In the genomic region with DNA sequence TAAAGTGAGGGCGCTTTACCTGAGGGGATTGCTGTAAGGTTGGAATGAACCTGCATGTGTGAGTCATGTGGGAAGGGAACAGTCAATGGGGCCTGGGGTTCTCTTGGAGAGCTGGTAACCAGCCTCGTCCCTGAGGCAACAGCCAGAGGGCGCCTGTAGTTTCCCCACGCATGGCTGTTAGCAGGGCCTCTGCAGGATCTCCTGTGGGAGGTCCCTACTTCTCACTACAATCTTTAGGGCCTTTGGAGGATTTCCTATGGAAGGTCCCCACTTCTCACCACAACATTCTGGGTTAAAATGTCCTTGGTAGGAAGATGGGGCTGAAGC, we compare ENCODE assay signal across 8 cellular contexts. TPM values are rescaled to one million over a fixed set of nuclear protein-coding genes. Genes with fewer than 3 reads are reported as not detected.
DNase-seq lines count a peak whose midpoint lies in the region; ATAC-seq and TF ChIP-seq lines count a peak whose summit lies in the region.
"Not testable (repeated sequence)": the region's sequence is repeated elsewhere in the genome, so short reads cannot be mapped to it uniquely, and the experiment has no call there.

No MANE protein-coding gene starts in this region.

- not testable (repeated sequence) for H3K4me1 ChIP-seq in CD8-positive, alpha-beta T cell (ENCODE audit: insufficient read depth, low read length); foreskin keratinocyte; mucosa of descending colon (ENCODE audit: low read depth)

- H3K4me3 Mint-ChIP-seq in CD8-positive, alpha-beta T cell = peak overlapping the region; percentile 67
- peak overlapping the region; percentile 55 to 59 for H3K4me3 Mint-ChIP-seq in stimulated activated naive B cell treated with anti-CD40 and anti-IgM and Interleukin-4, amounts not matched to agents 10 μg/mL and 1 μg/mL and 100 μg/mL, for 72 hours

- H3K27ac ChIP-seq in CD8-positive, alpha-beta T cell (ENCODE audit: low read depth, low read length); SK-N-MC; foreskin keratinocyte: not testable (repeated sequence)
- H3K27ac ChIP-seq in angular gyrus (ENCODE audit: low read depth, low read length) = peak overlapping the region; percentile 68

- not testable (repeated sequence) for H3K4me3 ChIP-seq in CD8-positive, alpha-beta T cell (ENCODE audit: low read depth, low read length); mucosa of descending colon
- 0 out of 2 replicates have a peak overlapping the region, but pooled peaks have one; percentile 47 for H3K4me3 ChIP-seq in SK-N-MC

- not testable (repeated sequence) for H3K27me3 ChIP-seq in CD8-positive, alpha-beta T cell (ENCODE audit: insufficient read depth, low read length); foreskin keratinocyte

- H3K27ac Mint-ChIP-seq in CD8-positive, alpha-beta T cell; stimulated activated naive B cell treated with anti-CD40 and anti-IgM and Interleukin-4, amounts not matched to agents 10 μg/mL and 1 μg/mL and 100 μg/mL, for 72 hours: not testable (repeated sequence)

- H3K36me3 ChIP-seq in CD8-positive, alpha-beta T cell (ENCODE audit: insufficient read depth, low read length); SK-N-MC (ENCODE audit: insufficient read depth, low read length); mucosa of descending colon (ENCODE audit: low read depth): not testable (repeated sequence)

- CTCF ChIA-PET in CD8-positive, alpha-beta T cell (lab: Charles Lee) = not testable (repeated sequence)

- DNase-seq in CD8-positive, alpha-beta T cell = peak in 2 of 7 experiments; percentile 17 to 34
- DNase-seq in SK-N-MC (ENCODE audit: low read depth, low spot score); stimulated activated naive B cell treated with anti-CD40 and anti-IgM and Interleukin-4, amounts not matched to agents 10 μg/mL and 1 μg/mL and 100 μg/mL, for 72 hours: not testable (repeated sequence)
- DNase-seq in foreskin keratinocyte = peak in 1 of 2 donors; percentile 73
- peak in 2 of 3 donors; percentile 32 to 49 for DNase-seq in mucosa of descending colon

- intact Hi-C loops in CD8-positive, alpha-beta T cell (cut with DNase I, micrococcal nuclease); mucosa of descending colon (cut with DNase I, micrococcal nuclease): not testable (repeated sequence)

- H3K36me3 Mint-ChIP-seq in CD8-positive, alpha-beta T cell; stimulated activated naive B cell treated with anti-CD40 and anti-IgM and Interleukin-4, amounts not matched to agents 10 μg/mL and 1 μg/mL and 100 μg/mL, for 72 hours: not testable (repeated sequence)

- not testable (repeated sequence) for H3K27me3 Mint-ChIP-seq in CD8-positive, alpha-beta T cell (ENCODE audit: low read depth)
- H3K27me3 Mint-ChIP-seq in stimulated activated naive B cell treated with anti-CD40 and anti-IgM and Interleukin-4, amounts not matched to agents 10 μg/mL and 1 μg/mL and 100 μg/mL, for 72 hours = peaks cover 9 to 24% of the 10 kb centered on the region in 2 donors

- not testable (repeated sequence) for H3K9ac ChIP-seq in SK-N-MC (ENCODE audit: insufficient read length)

- H3K4me1 Mint-ChIP-seq in CD8-positive, alpha-beta T cell (ENCODE audit: low read depth) = not testable (repeated sequence)
- H3K4me1 Mint-ChIP-seq in stimulated activated naive B cell treated with anti-CD40 and anti-IgM and Interleukin-4, amounts not matched to agents 10 μg/mL and 1 μg/mL and 100 μg/mL, for 72 hours = peaks cover 10 to 11% of the 10 kb centered on the region in 2 donors

- TF ChIP-seq CTCF in CD8-positive, alpha-beta T cell (IDR thresholded peaks at IDR 0.05); mucosa of descending colon (IDR thresholded peaks at IDR 0.05): not testable (repeated sequence)
- TF ChIP-seq CTCF in foreskin keratinocyte (conservative IDR thresholded peaks at IDR 0.05) = peak; percentile 64

- POLR2A ChIA-PET in CD8-positive, alpha-beta T cell (lab: Charles Lee) = not testable (repeated sequence)

- peak; percentile 9 for ATAC-seq in CD8-positive, alpha-beta T cell
- ATAC-seq in GM21515 (IDR thresholded peaks at IDR 0.05; ENCODE audit: unreplicated experiment) = peak; percentile 14
- ATAC-seq in HG03457 (IDR thresholded peaks at IDR 0.05; ENCODE audit: unreplicated experiment) = peak; percentile 34
- ATAC-seq in foreskin keratinocyte = peak; percentile 76
- peak; percentile 53 for ATAC-seq in mucosa of descending colon
- ATAC-seq in stimulated activated naive B cell treated with anti-CD40 and anti-IgM and Interleukin-4, amounts not matched to agents 10 μg/mL and 1 μg/mL and 100 μg/mL, for 72 hours (replicated peaks) = peak; percentile 21 to 44

- H3K9me3 Mint-ChIP-seq in CD8-positive, alpha-beta T cell; stimulated activated naive B cell treated with anti-CD40 and anti-IgM and Interleukin-4, amounts not matched to agents 10 μg/mL and 1 μg/mL and 100 μg/mL, for 72 hours: not testable (repeated sequence)

- H3K9me3 ChIP-seq in CD8-positive, alpha-beta T cell (ENCODE audit: low read length); SK-N-MC (ENCODE audit: low read depth, low read length); mucosa of descending colon: not testable (repeated sequence)

RNA-seq across cellular contexts. Expression of a gene that starts 19.5 kb away (rescaled TPM):
- 10 to 100 TPM; 73.4 to 73.6 TPM for total RNA-seq in CD8-positive, alpha-beta T cell
- total RNA-seq in foreskin keratinocyte (13.5 and 15.1 TPM in 2 replicates), mucosa of descending colon (10 to 100 TPM; 22.2 to 45.8 (median 32.5) TPM)
- 0.45 and 0.68 TPM in 2 replicates for polyA plus RNA-seq in foreskin keratinocyte

RNA-seq across cellular contexts. Expression of a gene that starts 23.6 kb away (rescaled TPM):
- 1 to 10 TPM in 1 of 2 experiments, under 1 TPM in 1; 0.98 to 2.0 TPM for total RNA-seq in CD8-positive, alpha-beta T cell
- 2.8 and 4.5 TPM in 2 replicates for total RNA-seq in foreskin keratinocyte
- 3.3 and 4.3 TPM in 2 replicates for polyA plus RNA-seq in foreskin keratinocyte
- 1 to 10 TPM; 3.2 to 3.3 (median 3.2) TPM for total RNA-seq in mucosa of descending colon

Comparison
In these comparisons a context has a peak if more than half of its experiments do, and no peak if none do; other contexts are left out.
1. ATAC-seq: peak in every context shown above with its lines; median percentile 76 in foreskin keratinocyte; 53 in mucosa of descending colon; 34 in HG03457; 32 in stimulated activated naive B cell treated with anti-CD40 and anti-IgM and Interleukin-4, amounts not matched to agents 10 μg/mL and 1 μg/mL and 100 μg/mL, for 72 hours; 14 in GM21515; 9 in CD8-positive, alpha-beta T cell.